In genomic region chr12:69405466-69405865, GRCh38 we compare ENCODE assay signal across 10 cellular contexts. TPM values are rescaled to one million over a fixed set of nuclear protein-coding genes. Genes with fewer than 3 reads are reported as not detected.
A peak's percentile ranks its signal among the peaks of the same experiment; 100 is the strongest.
DNase-seq lines count a peak whose midpoint lies in the region; TF ChIP-seq lines count a peak whose summit lies in the region.
"Had no signal": no experiment of that assay in that cellular context is flagged by ENCODE, and none has a peak within 500 bp of the region (broad histone marks: within the 10 kb centered on the region; RNA-seq: fewer than 3 reads in every experiment).

No MANE protein-coding gene starts in this region.

- POLR2A ChIA-PET in HEK293T (lab: Yijun Ruan, JAX) = no interaction called here

- peak overlapping the region; percentile 6 to 78 for H3K27ac ChIP-seq in coronary artery
- H3K27ac ChIP-seq: SK-N-MC had no signal

- DNase-seq in AG09309 (ENCODE audit: low read depth) = peak; percentile 88
- peak; percentile 75 for DNase-seq in LoVo (ENCODE audit: low spot score)
- DNase-seq in coronary artery (ENCODE audit: low spot score) = peak; percentile 77
- peak; percentile 22 for DNase-seq in mucosa of gallbladder (ENCODE audit: low spot score)
- DNase-seq in cortex of kidney (lab: John Stamatoyannopoulos, UW) = no peak
- no peak for DNase-seq in HEK293T (ENCODE audit: extremely low spot score)
- no peak for DNase-seq in NCI-H69 (lab: John Stamatoyannopoulos, UW)
- no peak for DNase-seq in pons (ENCODE audit: low spot score)
- DNase-seq: effector CD8-positive, alpha-beta T cell had no signal

- CTCF ChIA-PET in HEK293T (lab: Yijun Ruan, JAX) = no interaction called here

- TF ChIP-seq CTCF in AG09309 (IDR thresholded peaks at IDR 0.05; ENCODE audit: control insufficient read depth, insufficient read depth, low read depth, low read length, missing control alignments) = no peak
- no peak for TF ChIP-seq CTCF in coronary artery (IDR thresholded peaks at IDR 0.05)

- H3K4me3 ChIP-seq in AG09309 (ENCODE audit: control insufficient read depth, low read depth, low read length) = no peak overlapping the region
- peak overlapping the region; percentile 53 for H3K4me3 ChIP-seq in coronary artery
- H3K4me3 ChIP-seq: SK-N-MC had no signal

TF ChIP-seq in HEK293T, 16 proteins besides CTCF, POLR2A, EP300 and RAD21:
- TF ChIP-seq ARNT (IDR thresholded peaks at IDR 0.05) (no peak), PKNOX1 (IDR thresholded peaks at IDR 0.05) (no peak), L3MBTL2 (conservative IDR thresholded peaks at IDR 0.05) (no peak), FOXK2 (IDR thresholded peaks at IDR 0.05) (no peak), SUZ12 (IDR thresholded peaks at IDR 0.05) (no peak), NFRKB (IDR thresholded peaks at IDR 0.05) (no peak), CTBP1 (IDR thresholded peaks at IDR 0.05; ENCODE audit: borderline replicate concordance) (no peak), LEF1 (IDR thresholded peaks at IDR 0.05; ENCODE audit: borderline replicate concordance) (no peak), BHLHE40 (IDR thresholded peaks at IDR 0.05; ENCODE audit: borderline replicate concordance) (no peak), HDGF (IDR thresholded peaks at IDR 0.05; ENCODE audit: borderline replicate concordance) (no peak)

RNA-seq across cellular contexts. Expression of gene YEATS4, which starts 45.9 kb away (rescaled TPM):
- total RNA-seq in mucosa of gallbladder = 12.7 TPM

RNA-seq across cellular contexts. Expression of gene LYZ, which starts 57.3 kb away (rescaled TPM):
- total RNA-seq in mucosa of gallbladder = 1,541 TPM

Comparison
In these comparisons a context has a peak if more than half of its experiments do, and no peak if none do; other contexts are left out.
1. DNase-seq: peak in AG09309 (single experiment), LoVo (single experiment), coronary artery (single experiment) and mucosa of gallbladder (single experiment); none in cortex of kidney (single experiment), HEK293T (single experiment), NCI-H69 (single experiment) and pons (single experiment).